In genomic region chr7:34091330-34091917, GRCh38 we compare ENCODE assay signal across 8 cellular contexts.
DNase-seq lines count a peak whose midpoint lies in the region; ATAC-seq and TF ChIP-seq lines count a peak whose summit lies in the region.

No MANE protein-coding gene starts in this region.

- H3K9me3 Mint-ChIP-seq in activated CD4-positive, alpha-beta T cell treated with anti-CD3 and anti-CD28 coated beads, Interleukin-2, amount 10 ng/mL, durations not matched to agents 24 days and 14 days: no peaks in the 10 kb centered on the region
- no peaks in the 10 kb centered on the region for H3K9me3 Mint-ChIP-seq in nephron

- no peaks in the 10 kb centered on the region for H3K36me3 Mint-ChIP-seq in activated CD4-positive, alpha-beta T cell treated with anti-CD3 and anti-CD28 coated beads, Interleukin-2, amount 10 ng/mL, durations not matched to agents 24 days and 14 days (ENCODE audit: low read depth)
- peaks cover 4% of the 10 kb centered on the region for H3K36me3 Mint-ChIP-seq in nephron (ENCODE audit: low read depth)

- H3K27ac Mint-ChIP-seq in activated CD4-positive, alpha-beta T cell treated with anti-CD3 and anti-CD28 coated beads, Interleukin-2, amount 10 ng/mL, durations not matched to agents 24 days and 14 days: no peak overlapping the region
- H3K27ac Mint-ChIP-seq in nephron: no peak overlapping the region

- no peak overlapping the region for H3K27ac ChIP-seq in body of pancreas

- H3K36me3 ChIP-seq in Loucy (ENCODE audit: insufficient read depth, low read length) (no peaks in the 10 kb centered on the region), body of pancreas (replicated peaks in 1 of 2; ENCODE audit: insufficient read depth in 1 of 2, low read depth in 2 of 2) (no peaks in the 10 kb centered on the region)

- no peaks in the 10 kb centered on the region for H3K27me3 ChIP-seq in Loucy (ENCODE audit: insufficient read depth, low read length, poor library complexity, severe bottlenecking)
- H3K27me3 ChIP-seq in body of pancreas: no peaks in the 10 kb centered on the region

- intact Hi-C loops in activated CD4-positive, alpha-beta T cell treated with anti-CD3 and anti-CD28 coated beads, Interleukin-2, amount 10 ng/mL, durations not matched to agents 24 days and 14 days (cut with micrococcal nuclease): no loop called here
- intact Hi-C loops in body of pancreas (cut with DNase I): no loop called here

- H3K79me2 ChIP-seq in Loucy (ENCODE audit: insufficient read depth, low read length): no peaks in the 10 kb centered on the region

- H3K9me3 ChIP-seq in Loucy (ENCODE audit: insufficient read depth, low read depth, low read length): no peaks in the 10 kb centered on the region
- no peaks in the 10 kb centered on the region for H3K9me3 ChIP-seq in body of pancreas

- no peak overlapping the region for H3K4me3 Mint-ChIP-seq in activated CD4-positive, alpha-beta T cell treated with anti-CD3 and anti-CD28 coated beads, Interleukin-2, amount 10 ng/mL, durations not matched to agents 24 days and 14 days
- no peak overlapping the region for H3K4me3 Mint-ChIP-seq in nephron

- H3K4me3 ChIP-seq in Loucy (ENCODE audit: low read length, poor library complexity, severe bottlenecking) (no peak overlapping the region), body of pancreas (no peak overlapping the region)

- no peaks in the 10 kb centered on the region for H4K20me1 ChIP-seq in Loucy (ENCODE audit: insufficient read depth, low read length, poor library complexity, severe bottlenecking)

- H3F3A ChIP-seq in Loucy (ENCODE audit: low read depth): no peaks in the 10 kb centered on the region

- no peak overlapping the region for H3K4me2 ChIP-seq in Loucy (ENCODE audit: low read depth, low read length, poor library complexity, severe bottlenecking)

- H3K4me1 ChIP-seq in Loucy (ENCODE audit: insufficient read depth, low read length, poor library complexity, severe bottlenecking) (no peaks in the 10 kb centered on the region), body of pancreas (no peaks in the 10 kb centered on the region)

- H3K27me3 Mint-ChIP-seq in activated CD4-positive, alpha-beta T cell treated with anti-CD3 and anti-CD28 coated beads, Interleukin-2, amount 10 ng/mL, durations not matched to agents 24 days and 14 days: no peaks in the 10 kb centered on the region
- peaks cover 6% of the 10 kb centered on the region for H3K27me3 Mint-ChIP-seq in nephron (ENCODE audit: low read depth)

- WGBS in body of pancreas, 2 donors: 17 to 25% methylated on average over 4 of the region's 4 CpGs

- H2AFZ ChIP-seq in Loucy (ENCODE audit: low read length): no peak overlapping the region

- ATAC-seq in body of pancreas (no peak), HG03175 (IDR thresholded peaks at IDR 0.05; ENCODE audit: unreplicated experiment) (no peak)

- H3K4me1 Mint-ChIP-seq in activated CD4-positive, alpha-beta T cell treated with anti-CD3 and anti-CD28 coated beads, Interleukin-2, amount 10 ng/mL, durations not matched to agents 24 days and 14 days: no peaks in the 10 kb centered on the region
- peaks cover 26% of the 10 kb centered on the region for H3K4me1 Mint-ChIP-seq in nephron

- TF ChIP-seq CTCF in Loucy (conservative IDR thresholded peaks at IDR 0.05; ENCODE audit: low read length): peak; percentile 71
- peak in 6 of 7 experiments; percentile 14 to 36 (median 26) for TF ChIP-seq CTCF in body of pancreas (IDR thresholded peaks at IDR 0.05)
- TF ChIP-seq CTCF in nephron (IDR thresholded peaks at IDR 0.05; ENCODE audit: unreplicated experiment in 3 of 3): peak; percentile 30 to 50 (median 35)

- peak; percentile 58 for DNase-seq in activated CD4-positive, alpha-beta T cell treated with anti-CD3 and anti-CD28 coated beads, Interleukin-2, amount 10 ng/mL, durations not matched to agents 24 days and 14 days
- no peak for DNase-seq in activated CD4-positive, alpha-beta T cell treated with anti-CD3 and anti-CD28 coated beads for 1 hour
- peak; percentile 18 to 24 (median 20) for DNase-seq in body of pancreas
- DNase-seq in KG1 (lab: John Stamatoyannopoulos, UW): no peak
- no peak for DNase-seq in NCI-H2107 treated with DMSO at 0.1 percent for 48 hours (lab: John Stamatoyannopoulos, UW; ENCODE audit: unreplicated experiment)

- TF ChIP-seq POLR2A in body of pancreas (IDR thresholded peaks at IDR 0.05): no peak

- H3K9me2 ChIP-seq in Loucy (replicated peaks; ENCODE audit: low read depth, low read length): no peaks in the 10 kb centered on the region

- H3K9ac ChIP-seq in Loucy (ENCODE audit: low read depth, low read length, poor library complexity, severe bottlenecking): no peak overlapping the region

Comparison
In these comparisons a context has a peak if more than half of its experiments do, and no peak if none do; other contexts are left out.
1. DNase-seq: peak in activated CD4-positive, alpha-beta T cell treated with anti-CD3 and anti-CD28 coated beads, Interleukin-2, amount 10 ng/mL, durations not matched to agents 24 days and 14 days (single experiment) and body of pancreas (4 of 4); none in activated CD4-positive, alpha-beta T cell treated with anti-CD3 and anti-CD28 coated beads for 1 hour (single experiment), KG1 (single experiment) and NCI-H2107 treated with DMSO at 0.1 percent for 48 hours (single experiment).
2. Peak in every context shown above with its lines, with median percentiles within 50 percentile points of each other: CTCF ChIP-seq.